ENCODE assay signal across 1 cellular context in the genomic region with DNA sequence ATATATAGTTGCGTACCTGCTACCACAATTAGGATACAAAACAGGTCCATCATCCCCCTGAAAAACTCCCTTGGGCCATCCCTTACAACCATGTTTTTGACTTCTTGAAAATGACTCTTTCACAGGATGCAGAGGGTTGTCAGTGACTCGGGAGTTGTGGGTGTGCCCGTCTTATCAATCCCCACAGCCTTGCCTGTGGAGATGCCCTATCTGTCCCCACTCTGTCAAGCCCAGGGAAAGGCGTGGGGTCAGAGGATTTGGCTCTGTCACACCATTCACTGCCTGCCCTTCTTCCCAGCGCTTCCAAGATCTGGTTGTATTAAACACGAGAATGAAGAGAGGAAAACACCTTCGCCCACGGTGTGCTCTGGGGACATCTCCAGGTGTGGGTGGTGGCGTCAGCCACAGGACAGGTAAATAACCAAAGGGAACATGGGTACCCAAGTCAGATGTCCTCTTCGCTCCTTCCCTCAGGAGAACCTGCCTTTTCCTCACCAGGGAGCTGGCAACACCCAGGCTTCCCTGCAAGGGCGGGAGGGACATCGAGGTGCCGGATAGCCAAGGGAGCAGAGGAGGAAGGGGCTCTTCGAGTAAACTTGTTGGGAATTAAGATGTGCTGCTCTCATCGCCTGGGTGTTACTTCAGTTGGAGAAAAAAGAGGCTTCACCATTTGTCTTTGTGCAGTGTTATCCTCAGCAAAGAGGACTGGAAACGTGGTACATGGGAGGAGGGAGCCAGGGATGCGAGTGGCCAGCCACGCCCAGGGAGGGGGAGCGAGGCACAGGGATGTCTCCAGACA.
A peak's percentile ranks its signal among the peaks of the same experiment; 100 is the strongest.
TF ChIP-seq lines count a peak whose summit lies in the region.

No MANE protein-coding gene starts in this region.

TF ChIP-seq in K562, 482 proteins besides CTCF, POLR2A, EP300 and RAD21 (continued from another document):
- TF ChIP-seq, protein P1, sequence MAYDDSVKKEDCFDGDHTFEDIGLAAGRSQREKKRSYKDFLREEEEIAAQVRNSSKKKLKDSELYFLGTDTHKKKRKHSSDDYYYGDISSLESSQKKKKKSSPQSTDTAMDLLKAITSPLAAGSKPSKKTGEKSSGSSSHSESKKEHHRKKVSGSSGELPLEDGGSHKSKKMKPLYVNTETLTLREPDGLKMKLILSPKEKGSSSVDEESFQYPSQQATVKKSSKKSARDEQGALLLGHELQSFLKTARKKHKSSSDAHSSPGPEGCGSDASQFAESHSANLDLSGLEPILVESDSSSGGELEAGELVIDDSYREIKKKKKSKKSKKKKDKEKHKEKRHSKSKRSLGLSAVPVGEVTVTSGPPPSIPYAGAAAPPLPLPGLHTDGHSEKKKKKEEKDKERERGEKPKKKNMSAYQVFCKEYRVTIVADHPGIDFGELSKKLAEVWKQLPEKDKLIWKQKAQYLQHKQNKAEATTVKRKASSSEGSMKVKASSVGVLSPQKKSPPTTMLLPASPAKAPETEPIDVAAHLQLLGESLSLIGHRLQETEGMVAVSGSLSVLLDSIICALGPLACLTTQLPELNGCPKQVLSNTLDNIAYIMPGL (CRISPR knock-in tag; IDR thresholded peaks at IDR 0.05) = no peak
- TF ChIP-seq ZBTB26 (CRISPR knock-in tag; IDR thresholded peaks at IDR 0.05) (no peak), BRF2 (IDR thresholded peaks at IDR 0.05; ENCODE audit: borderline replicate concordance, insufficient read depth, insufficient read length) (no peak), TOE1 (IDR thresholded peaks at IDR 0.05; ENCODE audit: borderline replicate concordance) (no peak), TOE1 (CRISPR knock-in tag; IDR thresholded peaks at IDR 0.05; ENCODE audit: borderline replicate concordance, low read depth) (no peak), RBM34 (IDR thresholded peaks at IDR 0.05; ENCODE audit: borderline replicate concordance, insufficient read depth, low read length) (no peak), HSF4 (CRISPR knock-in tag; IDR thresholded peaks at IDR 0.05; ENCODE audit: borderline replicate concordance) (no peak), ZNF277 (CRISPR knock-in tag; IDR thresholded peaks at IDR 0.05; ENCODE audit: borderline replicate concordance) (no peak), ASH1L (IDR thresholded peaks at IDR 0.05; ENCODE audit: borderline replicate concordance, low read depth, partially characterized antibody) (no peak), SMARCC2 (IDR thresholded peaks at IDR 0.05; ENCODE audit: low read depth) (peak; percentile 89), GTF2E2 (tag; IDR thresholded peaks at IDR 0.05) (no peak), MAFK (IDR thresholded peaks at IDR 0.05; ENCODE audit: low read length) (peak; percentile 14; the same call in 1 of the 2 replicates), RREB1 (CRISPR knock-in tag; IDR thresholded peaks at IDR 0.05) (0 out of 2 replicates have a peak, but pooled peaks have one; percentile 54), NCOA6 (IDR thresholded peaks at IDR 0.05) (no peak), NFIC (IDR thresholded peaks at IDR 0.05) (peak; percentile 80), NR2C2 (CRISPR knock-in tag; IDR thresholded peaks at IDR 0.05) (no peak), NR2C2 (tag; IDR thresholded peaks at IDR 0.05) (peak; percentile 36; the same call in 1 of the 2 replicates), ZNF699 (CRISPR knock-in tag; IDR thresholded peaks at IDR 0.05; ENCODE audit: insufficient replicate concordance) (no peak), ARHGAP35 (IDR thresholded peaks at IDR 0.05; ENCODE audit: partially characterized antibody) (no peak), SAFB (IDR thresholded peaks at IDR 0.05; ENCODE audit: borderline replicate concordance, low read depth, low read length) (no peak), RUNX1 (IDR thresholded peaks at IDR 0.05; ENCODE audit: low read depth) (peak; percentile 65; the same call in 1 of the 2 replicates), RBM14 (IDR thresholded peaks at IDR 0.05; ENCODE audit: borderline replicate concordance, insufficient read depth, low read depth, low read length) (no peak)
- TF ChIP-seq, protein P2, sequence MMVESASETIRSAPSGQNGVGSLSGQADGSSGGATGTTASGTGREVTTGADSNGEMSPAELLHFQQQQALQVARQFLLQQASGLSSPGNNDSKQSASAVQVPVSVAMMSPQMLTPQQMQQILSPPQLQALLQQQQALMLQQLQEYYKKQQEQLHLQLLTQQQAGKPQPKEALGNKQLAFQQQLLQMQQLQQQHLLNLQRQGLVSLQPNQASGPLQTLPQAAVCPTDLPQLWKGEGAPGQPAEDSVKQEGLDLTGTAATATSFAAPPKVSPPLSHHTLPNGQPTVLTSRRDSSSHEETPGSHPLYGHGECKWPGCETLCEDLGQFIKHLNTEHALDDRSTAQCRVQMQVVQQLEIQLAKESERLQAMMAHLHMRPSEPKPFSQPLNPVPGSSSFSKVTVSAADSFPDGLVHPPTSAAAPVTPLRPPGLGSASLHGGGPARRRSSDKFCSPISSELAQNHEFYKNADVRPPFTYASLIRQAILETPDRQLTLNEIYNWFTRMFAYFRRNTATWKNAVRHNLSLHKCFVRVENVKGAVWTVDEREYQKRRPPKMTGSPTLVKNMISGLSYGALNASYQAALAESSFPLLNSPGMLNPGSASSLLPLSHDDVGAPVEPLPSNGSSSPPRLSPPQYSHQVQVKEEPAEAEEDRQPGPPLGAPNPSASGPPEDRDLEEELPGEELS (CRISPR knock-in tag; IDR thresholded peaks at IDR 0.05; ENCODE audit: borderline replicate concordance) = no peak
- TF ChIP-seq, protein P3, sequence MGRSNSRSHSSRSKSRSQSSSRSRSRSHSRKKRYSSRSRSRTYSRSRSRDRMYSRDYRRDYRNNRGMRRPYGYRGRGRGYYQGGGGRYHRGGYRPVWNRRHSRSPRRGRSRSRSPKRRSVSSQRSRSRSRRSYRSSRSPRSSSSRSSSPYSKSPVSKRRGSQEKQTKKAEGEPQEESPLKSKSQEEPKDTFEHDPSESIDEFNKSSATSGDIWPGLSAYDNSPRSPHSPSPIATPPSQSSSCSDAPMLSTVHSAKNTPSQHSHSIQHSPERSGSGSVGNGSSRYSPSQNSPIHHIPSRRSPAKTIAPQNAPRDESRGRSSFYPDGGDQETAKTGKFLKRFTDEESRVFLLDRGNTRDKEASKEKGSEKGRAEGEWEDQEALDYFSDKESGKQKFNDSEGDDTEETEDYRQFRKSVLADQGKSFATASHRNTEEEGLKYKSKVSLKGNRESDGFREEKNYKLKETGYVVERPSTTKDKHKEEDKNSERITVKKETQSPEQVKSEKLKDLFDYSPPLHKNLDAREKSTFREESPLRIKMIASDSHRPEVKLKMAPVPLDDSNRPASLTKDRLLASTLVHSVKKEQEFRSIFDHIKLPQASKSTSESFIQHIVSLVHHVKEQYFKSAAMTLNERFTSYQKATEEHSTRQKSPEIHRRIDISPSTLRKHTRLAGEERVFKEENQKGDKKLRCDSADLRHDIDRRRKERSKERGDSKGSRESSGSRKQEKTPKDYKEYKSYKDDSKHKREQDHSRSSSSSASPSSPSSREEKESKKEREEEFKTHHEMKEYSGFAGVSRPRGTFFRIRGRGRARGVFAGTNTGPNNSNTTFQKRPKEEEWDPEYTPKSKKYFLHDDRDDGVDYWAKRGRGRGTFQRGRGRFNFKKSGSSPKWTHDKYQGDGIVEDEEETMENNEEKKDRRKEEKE (IDR thresholded peaks at IDR 0.05; ENCODE audit: borderline replicate concordance in 1 of 2, control insufficient read depth in 1 of 2, low read depth in 2 of 2, low read length in 1 of 2) = no peak
- TF ChIP-seq, protein P4, sequence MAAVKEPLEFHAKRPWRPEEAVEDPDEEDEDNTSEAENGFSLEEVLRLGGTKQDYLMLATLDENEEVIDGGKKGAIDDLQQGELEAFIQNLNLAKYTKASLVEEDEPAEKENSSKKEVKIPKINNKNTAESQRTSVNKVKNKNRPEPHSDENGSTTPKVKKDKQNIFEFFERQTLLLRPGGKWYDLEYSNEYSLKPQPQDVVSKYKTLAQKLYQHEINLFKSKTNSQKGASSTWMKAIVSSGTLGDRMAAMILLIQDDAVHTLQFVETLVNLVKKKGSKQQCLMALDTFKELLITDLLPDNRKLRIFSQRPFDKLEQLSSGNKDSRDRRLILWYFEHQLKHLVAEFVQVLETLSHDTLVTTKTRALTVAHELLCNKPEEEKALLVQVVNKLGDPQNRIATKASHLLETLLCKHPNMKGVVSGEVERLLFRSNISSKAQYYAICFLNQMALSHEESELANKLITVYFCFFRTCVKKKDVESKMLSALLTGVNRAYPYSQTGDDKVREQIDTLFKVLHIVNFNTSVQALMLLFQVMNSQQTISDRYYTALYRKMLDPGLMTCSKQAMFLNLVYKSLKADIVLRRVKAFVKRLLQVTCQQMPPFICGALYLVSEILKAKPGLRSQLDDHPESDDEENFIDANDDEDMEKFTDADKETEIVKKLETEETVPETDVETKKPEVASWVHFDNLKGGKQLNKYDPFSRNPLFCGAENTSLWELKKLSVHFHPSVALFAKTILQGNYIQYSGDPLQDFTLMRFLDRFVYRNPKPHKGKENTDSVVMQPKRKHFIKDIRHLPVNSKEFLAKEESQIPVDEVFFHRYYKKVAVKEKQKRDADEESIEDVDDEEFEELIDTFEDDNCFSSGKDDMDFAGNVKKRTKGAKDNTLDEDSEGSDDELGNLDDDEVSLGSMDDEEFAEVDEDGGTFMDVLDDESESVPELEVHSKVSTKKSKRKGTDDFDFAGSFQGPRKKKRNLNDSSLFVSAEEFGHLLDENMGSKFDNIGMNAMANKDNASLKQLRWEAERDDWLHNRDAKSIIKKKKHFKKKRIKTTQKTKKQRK (IDR thresholded peaks at IDR 0.05; ENCODE audit: borderline replicate concordance, low read depth, low read length) = no peak
- TF ChIP-seq, protein P5, sequence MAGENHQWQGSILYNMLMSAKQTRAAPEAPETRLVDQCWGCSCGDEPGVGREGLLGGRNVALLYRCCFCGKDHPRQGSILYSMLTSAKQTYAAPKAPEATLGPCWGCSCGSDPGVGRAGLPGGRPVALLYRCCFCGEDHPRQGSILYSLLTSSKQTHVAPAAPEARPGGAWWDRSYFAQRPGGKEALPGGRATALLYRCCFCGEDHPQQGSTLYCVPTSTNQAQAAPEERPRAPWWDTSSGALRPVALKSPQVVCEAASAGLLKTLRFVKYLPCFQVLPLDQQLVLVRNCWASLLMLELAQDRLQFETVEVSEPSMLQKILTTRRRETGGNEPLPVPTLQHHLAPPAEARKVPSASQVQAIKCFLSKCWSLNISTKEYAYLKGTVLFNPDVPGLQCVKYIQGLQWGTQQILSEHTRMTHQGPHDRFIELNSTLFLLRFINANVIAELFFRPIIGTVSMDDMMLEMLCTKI (IDR thresholded peaks at IDR 0.05; ENCODE audit: partially characterized antibody) = no peak
